Comparison of ENCODE assay signal across 16 cellular contexts in genomic region chr13:26993780-26994179, GRCh38.
DNase-seq lines count a peak whose midpoint lies in the region; ATAC-seq, FAIRE-seq and TF ChIP-seq lines count a peak whose summit lies in the region.
"Had no signal": no experiment of that assay in that cellular context is flagged by ENCODE, and none has a peak within 500 bp of the region (broad histone marks: within the 10 kb centered on the region; RNA-seq: fewer than 3 reads in every experiment).

No MANE protein-coding gene starts in this region.

- no peak overlapping the region for H3K9ac ChIP-seq in muscle layer of colon (ENCODE audit: low read length)
- H3K9ac ChIP-seq: GM23248 had no signal

- POLR2A ChIA-PET in A549 (lab: Yijun Ruan, JAX) = no interaction called here

- 78% methylated on average over 3 of the region's 3 CpGs for WGBS in A549 (ENCODE audit: missing lambda C conversion rate)
- 94% methylated on average over 3 of the region's 3 CpGs for WGBS in esophagus muscularis mucosa

- TF ChIP-seq CTCF in A549 (IDR thresholded peaks at IDR 0.05) (no peak), esophagus muscularis mucosa (IDR thresholded peaks at IDR 0.05) (no peak)

- H3K4me3 ChIP-seq in A549 = no peak overlapping the region
- no peak overlapping the region for H3K4me3 ChIP-seq in esophagus muscularis mucosa
- no peak overlapping the region for H3K4me3 ChIP-seq in muscle layer of colon (ENCODE audit: low read depth in 1 of 2, low read length in 2 of 2)
- H3K4me3 ChIP-seq: GM12878, GM23248 had no signal

- TF ChIP-seq EP300 in A549 (IDR thresholded peaks at IDR 0.05) = no peak
- no peak for TF ChIP-seq EP300 in esophagus muscularis mucosa (IDR thresholded peaks at IDR 0.05)

- FAIRE-seq in A549 (lab: Jason Lieb, UNC) = no peak
- FAIRE-seq: GM12878, GM18507 had no signal

- TF ChIP-seq RAD21 in A549 (conservative IDR thresholded peaks at IDR 0.05 in 1 of 2, IDR thresholded peaks at IDR 0.05 in 1 of 2) = no peak

- ATAC-seq in A549 (no peak), HG03139 (IDR thresholded peaks at IDR 0.05; ENCODE audit: unreplicated experiment) (no peak), HG02642 (IDR thresholded peaks at IDR 0.05; ENCODE audit: poor library complexity, unreplicated experiment) (no peak)
- ATAC-seq: GM12878 had no signal

- no peak overlapping the region for H3K27ac ChIP-seq in A549
- H3K27ac ChIP-seq in esophagus muscularis mucosa (replicated peaks in 1 of 4) = peak overlapping the region; percentile 79 to 85 (median 80)
- H3K27ac ChIP-seq in muscle layer of colon (ENCODE audit: low read depth, low read length) = peak overlapping the region; percentile 56
- H3K27ac ChIP-seq in substantia nigra (ENCODE audit: low read depth, low read length, poor library complexity, severe bottlenecking) = peak overlapping the region; percentile 43
- H3K27ac ChIP-seq: GM23248, HL-60 had no signal

- DNase-seq in A549 (ENCODE audit: low read depth in 1 of 2, low spot score in 1 of 2) (no peak), esophagus muscularis mucosa (ENCODE audit: extremely low spot score) (no peak), substantia nigra (lab: John Stamatoyannopoulos, UW) (no peak), LoVo (ENCODE audit: low spot score) (no peak)
- DNase-seq: 8988T; C1 segment of cervical spinal cord; CD4-positive, alpha-beta memory T cell; DMS79; GM23248; H7 had no signal

- H3K36me3 ChIP-seq in esophagus muscularis mucosa = no peaks in the 10 kb centered on the region
- H3K36me3 ChIP-seq in muscle layer of colon (ENCODE audit: insufficient read depth, low read length) = no peaks in the 10 kb centered on the region

- H3K27me3 ChIP-seq in esophagus muscularis mucosa (no peaks in the 10 kb centered on the region), muscle layer of colon (ENCODE audit: control insufficient read depth in 1 of 2, insufficient read depth in 2 of 2, low read length in 2 of 2) (no peaks in the 10 kb centered on the region)

- CTCF ChIA-PET in A549 (lab: Yijun Ruan, JAX) = interaction anchor here (0.5 to 2.2 kb wide), 6 partner anchors 13 to 368 kb away, joined by 3 to 4 read pairs (median 3); no protein-coding TSS in a partner anchor

- intact Hi-C loops in esophagus muscularis mucosa (cut with DNase I) = no loop called here

- H3K4me2 ChIP-seq in A549 = no peak overlapping the region

- TF ChIP-seq POLR2A in A549 (IDR thresholded peaks at IDR 0.05; ENCODE audit: low read length) = no peak
- TF ChIP-seq POLR2A in esophagus muscularis mucosa (IDR thresholded peaks at IDR 0.05; ENCODE audit: low read depth) = no peak

- H3K9me3 ChIP-seq in A549 (0 out of 3 replicates have a peak, but pooled peaks cover 7% of the 10 kb centered on the region), esophagus muscularis mucosa (no peaks in the 10 kb centered on the region), muscle layer of colon (ENCODE audit: low read length) (no peaks in the 10 kb centered on the region)

- H3K4me1 ChIP-seq in A549 (peaks cover 31% of the 10 kb centered on the region), esophagus muscularis mucosa (peaks cover 27 to 67% (median 66%) of the 10 kb centered on the region in 4 donors), muscle layer of colon (ENCODE audit: insufficient read depth, low read length) (peaks cover 47% of the 10 kb centered on the region)

TF ChIP-seq in A549, 52 proteins besides CTCF, POLR2A, EP300 and RAD21:
- TF ChIP-seq RCOR1 (IDR thresholded peaks at IDR 0.05; ENCODE audit: low read depth, low read length) = no peak
- TF ChIP-seq SREBF2 (IDR thresholded peaks at IDR 0.05) = no peak
- TF ChIP-seq HDAC2 (IDR thresholded peaks at IDR 0.05) = 0 out of 2 replicates have a peak, but pooled peaks have one; percentile 31
- TF ChIP-seq FOXS1 (CRISPR knock-in tag; IDR thresholded peaks at IDR 0.05) = no peak
- no peak for TF ChIP-seq NPAS2 (CRISPR knock-in tag; IDR thresholded peaks at IDR 0.05; ENCODE audit: borderline replicate concordance)
- TF ChIP-seq GATA3 (IDR thresholded peaks at IDR 0.05; ENCODE audit: borderline replicate concordance) = no peak
- peak; percentile 92 for TF ChIP-seq KDM1A (IDR thresholded peaks at IDR 0.05; ENCODE audit: low read depth)
- no peak for TF ChIP-seq POLR2AphosphoS2 (conservative IDR thresholded peaks at IDR 0.05; ENCODE audit: low read length)
- TF ChIP-seq MYC (IDR thresholded peaks at IDR 0.05; ENCODE audit: borderline replicate concordance, low read length) = no peak
- TF ChIP-seq, protein P1, sequence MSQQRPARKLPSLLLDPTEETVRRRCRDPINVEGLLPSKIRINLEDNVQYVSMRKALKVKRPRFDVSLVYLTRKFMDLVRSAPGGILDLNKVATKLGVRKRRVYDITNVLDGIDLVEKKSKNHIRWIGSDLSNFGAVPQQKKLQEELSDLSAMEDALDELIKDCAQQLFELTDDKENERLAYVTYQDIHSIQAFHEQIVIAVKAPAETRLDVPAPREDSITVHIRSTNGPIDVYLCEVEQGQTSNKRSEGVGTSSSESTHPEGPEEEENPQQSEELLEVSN (IDR thresholded peaks at IDR 0.05; ENCODE audit: borderline replicate concordance, low read depth) = no peak
- TF ChIP-seq CBX8 (IDR thresholded peaks at IDR 0.05) = no peak
- no peak for TF ChIP-seq MAZ (IDR thresholded peaks at IDR 0.05; ENCODE audit: borderline replicate concordance, low read depth, low read length)
- TF ChIP-seq TFCP2L1 (CRISPR knock-in tag; IDR thresholded peaks at IDR 0.05) = no peak
- TF ChIP-seq CHD4 (IDR thresholded peaks at IDR 0.05; ENCODE audit: borderline replicate concordance) = 0 out of 2 replicates have a peak, but pooled peaks have one; percentile 53
- no peak for TF ChIP-seq CHD2 (IDR thresholded peaks at IDR 0.05; ENCODE audit: low read length, partially characterized antibody)
- TF ChIP-seq BHLHE40 (IDR thresholded peaks at IDR 0.05; ENCODE audit: low read depth, low read length) = no peak

Comparison
In these comparisons a context has a peak if more than half of its experiments do, and no peak if none do; other contexts are left out.
1. H3K27ac ChIP-seq: peak in esophagus muscularis mucosa (4 of 4), muscle layer of colon (single experiment) and substantia nigra (single experiment); none in A549 (0 of 2).